Comparison of ENCODE assay signal across 16 cellular contexts in genomic region chr3:58521002-58521670, GRCh38. TPM values are rescaled to one million over a fixed set of nuclear protein-coding genes. Genes with fewer than 3 reads are reported as not detected.
DNase-seq lines count a peak whose midpoint lies in the region; ATAC-seq, FAIRE-seq and TF ChIP-seq lines count a peak whose summit lies in the region.
"Had no signal": no experiment of that assay in that cellular context is flagged by ENCODE, and none has a peak within 500 bp of the region (broad histone marks: within the 10 kb centered on the region; RNA-seq: fewer than 3 reads in every experiment).

No MANE protein-coding gene starts in this region.

- in situ Hi-C loops in Panc1 (cut with HindIII; ENCODE audit: low pct_unique_long_range_greater_than_20kb, low sequenced_read_pairs) = no loop called here

- H3F3A ChIP-seq in GM23338 (replicated peaks; ENCODE audit: low read depth) = no peaks in the 10 kb centered on the region

- no peak overlapping the region for H3K4me2 ChIP-seq in DND-41 (ENCODE audit: insufficient read depth, low read length)
- H3K4me2 ChIP-seq in GM23338 = no peak overlapping the region
- H3K4me2 ChIP-seq: BLaER1 had no signal

- no peak for FAIRE-seq in kidney (lab: Jason Lieb, UNC)
- FAIRE-seq: keratinocyte had no signal

- CTCF ChIA-PET in Panc1 (lab: Charles Lee) = interaction anchor here (0.6 kb wide), 1 partner anchor 25 kb away, joined by 3 read pairs; no protein-coding TSS in a partner anchor

- H3K27me3 ChIP-seq in DND-41 (ENCODE audit: insufficient read depth, low read length, poor library complexity) (no peaks in the 10 kb centered on the region), GM23338 (ENCODE audit: insufficient read depth) (no peaks in the 10 kb centered on the region), Panc1 (ENCODE audit: control insufficient read depth, insufficient read depth, low read length) (no peaks in the 10 kb centered on the region)
- H3K27me3 ChIP-seq: BLaER1 had no signal

- H3K9ac ChIP-seq in DND-41 (ENCODE audit: low read depth, low read length) (no peak overlapping the region), kidney (ENCODE audit: low read length in 2 of 2) (peak overlapping the region in 1 of 2 donors; percentile 32)
- H3K9ac ChIP-seq: BLaER1 had no signal

- POLR2A ChIA-PET in Panc1 (lab: Charles Lee) = interaction anchor here (0.6 kb wide), 1 partner anchor 70 kb away, joined by 12 read pairs; no protein-coding TSS in a partner anchor

- H3K4me3 ChIP-seq in DND-41 (ENCODE audit: low read depth in 1 of 2, low read length in 2 of 2) (no peak overlapping the region), GM23338 (no peak overlapping the region), Panc1 (ENCODE audit: low read depth in 2 of 2, low read length in 2 of 2) (no peak overlapping the region), kidney (ENCODE audit: low read length in 2 of 2) (no peak overlapping the region)
- H3K4me3 ChIP-seq: BLaER1 had no signal

- H3K4me1 ChIP-seq in DND-41 (ENCODE audit: insufficient read depth, low read length) (no peaks in the 10 kb centered on the region), GM23338 (ENCODE audit: insufficient read depth) (peaks cover 26% of the 10 kb centered on the region), Panc1 (ENCODE audit: control insufficient read depth, insufficient read depth, low read length) (peaks cover 20% of the 10 kb centered on the region), kidney (ENCODE audit: control insufficient read depth in 1 of 2, insufficient read depth in 1 of 2, low read depth in 1 of 2, low read length in 2 of 2) (peaks cover 31 to 51% of the 10 kb centered on the region in 2 donors)
- H3K4me1 ChIP-seq: BLaER1 had no signal

- H3K9me2 ChIP-seq in GM23338 (ENCODE audit: insufficient read depth) = no peaks in the 10 kb centered on the region

- TF ChIP-seq CTCF in DND-41 (IDR thresholded peaks at IDR 0.05; ENCODE audit: borderline replicate concordance, extremely low read depth, low read length, poor library complexity, severe bottlenecking) = no peak
- no peak for TF ChIP-seq CTCF in GM23338 (conservative IDR thresholded peaks at IDR 0.05; ENCODE audit: low read depth in 2 of 2)
- no peak for TF ChIP-seq CTCF in Panc1 (IDR thresholded peaks at IDR 0.05)
- TF ChIP-seq CTCF in kidney (IDR thresholded peaks at IDR 0.05; ENCODE audit: borderline replicate concordance, extremely low read depth, insufficient read depth) = no peak

- no peak overlapping the region for H2AFZ ChIP-seq in DND-41 (ENCODE audit: low read depth, low read length)
- 0 out of 2 replicates have a peak overlapping the region, but pooled peaks have one; percentile 94 for H2AFZ ChIP-seq in GM23338

- H3K27me3 Mint-ChIP-seq in GM23338 (ENCODE audit: insufficient read depth, low read depth, poor library complexity) = peaks cover 5% of the 10 kb centered on the region
- no peaks in the 10 kb centered on the region for H3K27me3 Mint-ChIP-seq in stimulated activated memory B cell treated with anti-CD40 and anti-IgM and Interleukin-4, amounts not matched to agents 10 μg/mL and 1 μg/mL and 100 μg/mL, for 72 hours
- H3K27me3 Mint-ChIP-seq: activated CD8-positive, alpha-beta T cell treated with anti-CD3 and anti-CD28 coated beads for 36 hours; dendritic cell treated with granulocyte-macrophage colony-stimulating factor and Interleukin-4, amounts not matched to agents 40 ng/mL and 50 ng/mL, for 4 days had no signal

- intact Hi-C loops in Panc1 (cut with micrococcal nuclease; ENCODE audit: unreplicated experiment) (no loop called here), kidney (cut with DNase I) (no loop called here)

- peaks cover 33% of the 10 kb centered on the region for H3K4me1 Mint-ChIP-seq in GM23338
- H3K4me1 Mint-ChIP-seq in stimulated activated memory B cell treated with anti-CD40 and anti-IgM and Interleukin-4, amounts not matched to agents 10 μg/mL and 1 μg/mL and 100 μg/mL, for 72 hours = no peaks in the 10 kb centered on the region

- DNase-seq in DND-41 = no peak
- DNase-seq in GM23338 (ENCODE audit: low spot score) = no peak
- no peak for DNase-seq in Panc1 (ENCODE audit: low read depth, low spot score)
- no peak for DNase-seq in kidney
- no peak for DNase-seq in SKM-1 (lab: John Stamatoyannopoulos, UW; ENCODE audit: unreplicated experiment)
- DNase-seq: activated CD8-positive, alpha-beta T cell treated with anti-CD3 and anti-CD28 coated beads for 36 hours; stimulated activated CD4-positive, alpha-beta T cell treated with anti-CD3 and anti-CD28 coated beads, Interleukin-15, amount 100 ng/mL, for 24 hours had no signal

- no peak overlapping the region for H3K4me3 Mint-ChIP-seq in GM23338
- no peak overlapping the region for H3K4me3 Mint-ChIP-seq in stimulated activated memory B cell treated with anti-CD40 and anti-IgM and Interleukin-4, amounts not matched to agents 10 μg/mL and 1 μg/mL and 100 μg/mL, for 72 hours
- H3K4me3 Mint-ChIP-seq: activated CD8-positive, alpha-beta T cell treated with anti-CD3 and anti-CD28 coated beads for 36 hours; dendritic cell treated with granulocyte-macrophage colony-stimulating factor and Interleukin-4, amounts not matched to agents 40 ng/mL and 50 ng/mL, for 4 days had no signal

- peaks cover 7% of the 10 kb centered on the region; the same call in 1 of the 3 replicates for H3K9me3 Mint-ChIP-seq in GM23338
- no peaks in the 10 kb centered on the region for H3K9me3 Mint-ChIP-seq in stimulated activated memory B cell treated with anti-CD40 and anti-IgM and Interleukin-4, amounts not matched to agents 10 μg/mL and 1 μg/mL and 100 μg/mL, for 72 hours
- H3K9me3 Mint-ChIP-seq: activated CD8-positive, alpha-beta T cell treated with anti-CD3 and anti-CD28 coated beads for 36 hours; activated naive CD4-positive, alpha-beta T cell treated with anti-CD3 and anti-CD28 coated beads, Interleukin-2, amount 50 U/mL, for 72 hours; dendritic cell treated with granulocyte-macrophage colony-stimulating factor and Interleukin-4, amounts not matched to agents 40 ng/mL and 50 ng/mL, for 4 days had no signal

- H3K27ac Mint-ChIP-seq in GM23338 = no peak overlapping the region
- H3K27ac Mint-ChIP-seq in stimulated activated memory B cell treated with anti-CD40 and anti-IgM and Interleukin-4, amounts not matched to agents 10 μg/mL and 1 μg/mL and 100 μg/mL, for 72 hours = no peak overlapping the region
- H3K27ac Mint-ChIP-seq: activated CD8-positive, alpha-beta T cell treated with anti-CD3 and anti-CD28 coated beads for 36 hours; activated naive CD4-positive, alpha-beta T cell treated with anti-CD3 and anti-CD28 coated beads, Interleukin-2, amount 50 U/mL, for 72 hours; dendritic cell treated with granulocyte-macrophage colony-stimulating factor and Interleukin-4, amounts not matched to agents 40 ng/mL and 50 ng/mL, for 4 days had no signal

- H3K79me2 ChIP-seq in DND-41 (ENCODE audit: insufficient read depth, low read length) (no peaks in the 10 kb centered on the region), GM23338 (replicated peaks; ENCODE audit: insufficient read depth) (no peaks in the 10 kb centered on the region)

- H3K36me3 ChIP-seq in DND-41 (ENCODE audit: insufficient read depth, low read length) = no peaks in the 10 kb centered on the region
- no peaks in the 10 kb centered on the region for H3K36me3 ChIP-seq in GM23338 (ENCODE audit: insufficient read depth)
- H3K36me3 ChIP-seq in Panc1 (ENCODE audit: control insufficient read depth, insufficient read depth, low read length) = no peaks in the 10 kb centered on the region
- H3K36me3 ChIP-seq in kidney (ENCODE audit: control insufficient read depth in 1 of 2, insufficient read depth in 2 of 2, low read length in 2 of 2) = peaks cover 5 to 23% of the 10 kb centered on the region in 2 donors
- H3K36me3 ChIP-seq: BLaER1 had no signal

- BruUV-seq in Panc1 (replicated peaks; lab: Mats Ljungman, UMichigan) = no TSS peak

- H3K27ac ChIP-seq in DND-41 (ENCODE audit: low read length) (no peak overlapping the region), GM23338 (ENCODE audit: low read depth) (no peak overlapping the region), Panc1 (ENCODE audit: low read length) (peak overlapping the region; percentile 59; the same call in 1 of the 2 replicates), kidney (ENCODE audit: low read depth in 2 of 2, low read length in 2 of 2) (peak overlapping the region; percentile 86 to 87)
- H3K27ac ChIP-seq: BLaER1 had no signal

- H3K9me3 ChIP-seq in DND-41 (ENCODE audit: insufficient read depth, low read length, severe bottlenecking) (no peaks in the 10 kb centered on the region), Panc1 (ENCODE audit: control insufficient read depth, insufficient read depth, low read depth, low read length) (no peaks in the 10 kb centered on the region), kidney (ENCODE audit: control insufficient read depth in 1 of 2, low read length in 2 of 2) (no peaks in the 10 kb centered on the region)
- H3K9me3 ChIP-seq: BLaER1 had no signal

- H3K36me3 Mint-ChIP-seq in GM23338 (ENCODE audit: low read depth) = no peaks in the 10 kb centered on the region
- H3K36me3 Mint-ChIP-seq in stimulated activated memory B cell treated with anti-CD40 and anti-IgM and Interleukin-4, amounts not matched to agents 10 μg/mL and 1 μg/mL and 100 μg/mL, for 72 hours = no peaks in the 10 kb centered on the region
- H3K36me3 Mint-ChIP-seq: activated naive CD4-positive, alpha-beta T cell treated with anti-CD3 and anti-CD28 coated beads, Interleukin-2, amount 50 U/mL, for 72 hours had no signal

- ATAC-seq in DND-41 (ENCODE audit: insufficient read depth, low read depth) (peak; percentile 42; the same call in 2 of the 3 replicates), GM23338 (peak; percentile 23; the same call in 2 of the 3 replicates), Panc1 (peak; percentile 66), GM18517 (IDR thresholded peaks at IDR 0.05; ENCODE audit: unreplicated experiment) (no peak), HG02938 (IDR thresholded peaks at IDR 0.05; ENCODE audit: unreplicated experiment) (no peak)
- ATAC-seq in stimulated activated memory B cell treated with anti-CD40 and anti-IgM and Interleukin-4, amounts not matched to agents 10 μg/mL and 1 μg/mL and 100 μg/mL, for 72 hours = no peak
- ATAC-seq: activated CD8-positive, alpha-beta T cell treated with anti-CD3 and anti-CD28 coated beads for 36 hours had no signal

- H4K20me1 ChIP-seq in DND-41 (ENCODE audit: insufficient read depth, low read length) (no peaks in the 10 kb centered on the region), GM23338 (replicated peaks; ENCODE audit: insufficient read depth) (no peaks in the 10 kb centered on the region)
- H4K20me1 ChIP-seq: BLaER1 had no signal

RNA-seq across cellular contexts. Expression of gene ACOX2, which starts 15.9 kb away (rescaled TPM):
- total RNA-seq in GM23338 (2014; rRNA removed; shearing (Covaris generic)) = 0.31 and 1.1 TPM in 2 replicates
- polyA plus RNA-seq in GM23338 (2016; fragmentation: Nextera tagmentation; extraction: Ambion mirVana) (1.9 and 2.9 TPM in 2 replicates), kidney (ENCODE audit: insufficient read depth, low read depth, low replicate concordance) (85.5 TPM)
- total RNA-seq in Panc1 (2021; ENCODE audit: unreplicated experiment) (3.2 TPM), kidney (18.6 TPM)
- polyA plus RNA-seq in Panc1 (2012; ENCODE audit: insufficient read length) = 3.3 TPM
- total RNA-seq: activated CD8-positive, alpha-beta T cell treated with anti-CD3 and anti-CD28 coated beads for 36 hours; activated naive CD4-positive, alpha-beta T cell treated with anti-CD3 and anti-CD28 coated beads, Interleukin-2, amount 50 U/mL, for 72 hours had no signal
- polyA plus RNA-seq: neural cell had no signal

RNA-seq across cellular contexts. Expression of gene KCTD6, which starts 29.2 kb away (rescaled TPM):
- 22.8 and 28.3 TPM in 2 replicates for total RNA-seq in GM23338 (2014; rRNA removed; shearing (Covaris generic))
- polyA plus RNA-seq in GM23338 (2016; fragmentation: Nextera tagmentation; extraction: Ambion mirVana) (27.0 and 34.6 TPM in 2 replicates), kidney (ENCODE audit: insufficient read depth, low read depth, low replicate concordance) (24.5 TPM)
- total RNA-seq in Panc1 (2021; ENCODE audit: unreplicated experiment) (18.3 TPM), kidney (19.0 TPM)
- polyA plus RNA-seq in Panc1 (2012; ENCODE audit: insufficient read length) = 16.8 TPM

RNA-seq across cellular contexts. Expression of gene FAM107A, which starts 56.1 kb away (rescaled TPM):
- total RNA-seq in GM23338 (2014; rRNA removed; shearing (Covaris generic)) = 0.89 and 1.0 TPM in 2 replicates
- polyA plus RNA-seq in GM23338 (2016; fragmentation: Nextera tagmentation; extraction: Ambion mirVana) (0.61 and 1.1 TPM in 2 replicates), kidney (ENCODE audit: insufficient read depth, low read depth, low replicate concordance) (52.5 TPM)
- total RNA-seq in Panc1 (2021; ENCODE audit: unreplicated experiment) (0.08 TPM), kidney (180 TPM)
- polyA plus RNA-seq in Panc1 (2012; ENCODE audit: insufficient read length) = 0.25 TPM
- total RNA-seq: activated CD8-positive, alpha-beta T cell treated with anti-CD3 and anti-CD28 coated beads for 36 hours; activated naive CD4-positive, alpha-beta T cell treated with anti-CD3 and anti-CD28 coated beads, Interleukin-2, amount 50 U/mL, for 72 hours; fibroblast of villous mesenchyme had no signal
- polyA plus RNA-seq: keratinocyte had no signal

Comparison
In these comparisons a context has a peak if more than half of its experiments do, and no peak if none do; other contexts are left out.
1. ATAC-seq: peak in DND-41 (single experiment), GM23338 (single experiment) and Panc1 (single experiment); none in GM18517 (single experiment), stimulated activated memory B cell treated with anti-CD40 and anti-IgM and Interleukin-4, amounts not matched to agents 10 μg/mL and 1 μg/mL and 100 μg/mL, for 72 hours (single experiment) and HG02938 (single experiment).
2. H3K27ac ChIP-seq: peak in Panc1 (single experiment) and kidney (2 of 2); none in DND-41 (single experiment) and GM23338 (single experiment).
3. RNA of gene FAM107A, which starts 56.1 kb away (total RNA-seq): 180 TPM in kidney (single experiment); 0.89 to 1.0 TPM in GM23338 and 0.08 TPM in Panc1 (single experiment); every median in the first group is over 10 times any median in the second.